Comparison of ENCODE assay signal across 26 cellular contexts in the genomic region with DNA sequence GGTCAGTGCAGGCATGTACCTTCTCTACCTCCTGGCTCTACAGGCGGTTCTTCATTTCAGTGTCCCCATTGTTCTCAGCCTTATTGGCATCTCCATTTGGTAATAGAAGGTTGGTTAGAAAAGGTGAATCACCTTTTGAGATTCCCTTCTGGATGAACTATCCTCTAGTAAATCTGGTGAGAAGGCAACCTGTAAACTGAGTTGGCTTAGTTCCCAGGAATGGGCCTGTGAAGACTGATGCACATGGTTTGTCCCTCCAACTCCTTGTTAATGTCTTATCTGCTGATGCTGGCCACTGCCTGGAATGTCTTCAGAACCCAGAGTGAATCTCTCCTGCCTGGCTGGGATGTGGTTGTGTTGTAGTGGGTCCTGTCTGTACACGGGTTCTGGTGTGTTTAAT.
"Had no signal": no experiment of that assay in that cellular context is flagged by ENCODE, and none has a peak within 500 bp of the region (broad histone marks: within the 10 kb centered on the region; RNA-seq: fewer than 3 reads in every experiment).

No MANE protein-coding gene starts in this region.

- H3K9me3 Mint-ChIP-seq: immature natural killer cell, memory B cell, natural killer cell had no signal

- H3K27ac ChIP-seq: coronary artery, dorsolateral prefrontal cortex, epithelial cell of prostate, esophagus squamous epithelium, gastroesophageal sphincter, heart left ventricle, hepatocyte, left lung, lower lobe of right lung had no signal

- H3K4me2 ChIP-seq: hepatocyte had no signal

- H3K4me3 ChIP-seq: coronary artery, dorsolateral prefrontal cortex, esophagus squamous epithelium, gastroesophageal sphincter, heart left ventricle, hepatocyte, left lung, lower lobe of right lung had no signal

- H3K36me3 Mint-ChIP-seq: immature natural killer cell, memory B cell, natural killer cell had no signal

- H3K9me3 ChIP-seq: esophagus squamous epithelium, gastroesophageal sphincter, heart left ventricle, left lung, lower lobe of right lung had no signal

- H3K4me3 Mint-ChIP-seq: immature natural killer cell; memory B cell; naive thymus-derived CD4-positive, alpha-beta T cell; natural killer cell had no signal

- H3K36me3 ChIP-seq: esophagus squamous epithelium, gastroesophageal sphincter, heart left ventricle, left lung, lower lobe of right lung had no signal

- H3K27ac Mint-ChIP-seq: immature natural killer cell; memory B cell; naive thymus-derived CD4-positive, alpha-beta T cell; natural killer cell had no signal

- H3K27me3 ChIP-seq: esophagus squamous epithelium, gastroesophageal sphincter, hepatocyte, left lung had no signal

- H2AFZ ChIP-seq: hepatocyte had no signal

- H3K4me1 ChIP-seq: esophagus squamous epithelium, gastroesophageal sphincter, heart left ventricle, left lung, lower lobe of right lung had no signal

- H3K4me1 Mint-ChIP-seq: immature natural killer cell; memory B cell; naive thymus-derived CD4-positive, alpha-beta T cell; natural killer cell had no signal

- H3K79me2 ChIP-seq: hepatocyte had no signal

- DNase-seq: dermis blood vessel endothelial cell; dorsolateral prefrontal cortex; effector CD4-positive, alpha-beta T cell; effector memory CD4-positive, alpha-beta T cell; erythroblast; esophagus squamous epithelium; foreskin fibroblast; heart left ventricle; hypothalamus; immature natural killer cell; islet precursor cell; kidney; kidney glomerular epithelial cell; left cardiac atrium; left lung; left ventricle myocardium superior; lower lobe of right lung; mesendoderm; midbrain; naive thymus-derived CD4-positive, alpha-beta T cell; natural killer cell had no signal
